ENCODE assay signal across 1 cellular context in genomic region chr1:153490272-153491051, GRCh38.
TF ChIP-seq lines count a peak whose summit lies in the region.

No MANE protein-coding gene starts in this region.

TF ChIP-seq in H1, 55 proteins besides CTCF, POLR2A, EP300 and RAD21 (continued from another document):
- TF ChIP-seq GABPA (IDR thresholded peaks at IDR 0.05; ENCODE audit: borderline replicate concordance, insufficient read depth, low read length) (no peak), CREB1 (IDR thresholded peaks at IDR 0.05) (no peak), SUZ12 (IDR thresholded peaks at IDR 0.05; ENCODE audit: low read length) (no peak), TAF7 (optimal IDR thresholded peaks at IDR 0.05; ENCODE audit: borderline replicate concordance, low read depth, low read length) (no peak), SIRT6 (IDR thresholded peaks at IDR 0.05; ENCODE audit: low read length) (no peak), SAP30 (IDR thresholded peaks at IDR 0.05; ENCODE audit: insufficient read depth, insufficient replicate concordance, low read length) (no peak), NRF1 (IDR thresholded peaks at IDR 0.05; ENCODE audit: low read depth, low read length) (no peak), CBX8 (IDR thresholded peaks at IDR 0.05; ENCODE audit: borderline replicate concordance, low read depth, low read length) (no peak), TAF1 (IDR thresholded peaks at IDR 0.05; ENCODE audit: low read depth, low read length) (no peak), TEAD4 (IDR thresholded peaks at IDR 0.05; ENCODE audit: low read depth, low read length) (no peak), CBX5 (IDR thresholded peaks at IDR 0.05; ENCODE audit: low read depth, low read length) (no peak)
- TF ChIP-seq, protein P1, sequence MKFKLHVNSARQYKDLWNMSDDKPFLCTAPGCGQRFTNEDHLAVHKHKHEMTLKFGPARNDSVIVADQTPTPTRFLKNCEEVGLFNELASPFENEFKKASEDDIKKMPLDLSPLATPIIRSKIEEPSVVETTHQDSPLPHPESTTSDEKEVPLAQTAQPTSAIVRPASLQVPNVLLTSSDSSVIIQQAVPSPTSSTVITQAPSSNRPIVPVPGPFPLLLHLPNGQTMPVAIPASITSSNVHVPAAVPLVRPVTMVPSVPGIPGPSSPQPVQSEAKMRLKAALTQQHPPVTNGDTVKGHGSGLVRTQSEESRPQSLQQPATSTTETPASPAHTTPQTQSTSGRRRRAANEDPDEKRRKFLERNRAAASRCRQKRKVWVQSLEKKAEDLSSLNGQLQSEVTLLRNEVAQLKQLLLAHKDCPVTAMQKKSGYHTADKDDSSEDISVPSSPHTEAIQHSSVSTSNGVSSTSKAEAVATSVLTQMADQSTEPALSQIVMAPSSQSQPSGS (IDR thresholded peaks at IDR 0.05; ENCODE audit: low read length): no peak
- TF ChIP-seq, protein P2, sequence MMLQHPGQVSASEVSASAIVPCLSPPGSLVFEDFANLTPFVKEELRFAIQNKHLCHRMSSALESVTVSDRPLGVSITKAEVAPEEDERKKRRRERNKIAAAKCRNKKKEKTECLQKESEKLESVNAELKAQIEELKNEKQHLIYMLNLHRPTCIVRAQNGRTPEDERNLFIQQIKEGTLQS (IDR thresholded peaks at IDR 0.05; ENCODE audit: insufficient read depth, low read depth, low read length): no peak
- TF ChIP-seq, protein P3, sequence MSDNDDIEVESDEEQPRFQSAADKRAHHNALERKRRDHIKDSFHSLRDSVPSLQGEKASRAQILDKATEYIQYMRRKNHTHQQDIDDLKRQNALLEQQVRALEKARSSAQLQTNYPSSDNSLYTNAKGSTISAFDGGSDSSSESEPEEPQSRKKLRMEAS (IDR thresholded peaks at IDR 0.05): no peak
